Comparison of ENCODE assay signal across 22 cellular contexts in the genomic region with DNA sequence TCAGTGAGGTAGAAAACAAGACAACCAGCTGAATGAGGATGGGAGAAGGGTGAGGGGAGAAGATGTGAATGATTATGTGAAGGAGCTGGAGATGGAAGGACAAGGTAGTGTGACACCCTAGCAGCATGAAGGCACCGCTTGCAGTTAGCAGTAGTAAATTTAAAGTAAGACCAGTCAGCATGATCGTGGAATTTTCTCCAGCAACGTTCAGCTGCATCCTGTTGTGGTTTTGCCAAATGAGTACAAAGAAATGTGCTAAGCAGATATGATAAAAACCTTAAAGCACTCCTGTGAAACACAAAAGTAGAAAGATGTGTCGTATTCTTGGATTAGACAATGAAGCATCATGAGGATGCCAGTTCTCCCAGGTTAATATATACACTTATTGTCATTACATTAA. TPM values are rescaled to one million over a fixed set of nuclear protein-coding genes. Genes with fewer than 3 reads are reported as not detected.
A peak's percentile ranks its signal among the peaks of the same experiment; 100 is the strongest.
DNase-seq lines count a peak whose midpoint lies in the region; ATAC-seq and TF ChIP-seq lines count a peak whose summit lies in the region.
"Had no signal": no experiment of that assay in that cellular context is flagged by ENCODE, and none has a peak within 500 bp of the region (broad histone marks: within the 10 kb centered on the region; RNA-seq: fewer than 3 reads in every experiment).

No MANE protein-coding gene starts in this region.

- no peaks in the 10 kb centered on the region for H3K9me3 ChIP-seq in osteoblast (ENCODE audit: low read depth, low read length)
- no peaks in the 10 kb centered on the region for H3K9me3 ChIP-seq in right atrium auricular region
- H3K9me3 ChIP-seq: SJSA1, testis had no signal

- ATAC-seq in sciatic nerve, result no peak
- ATAC-seq: left cardiac atrium; natural killer cell treated with Interleukin-12 subunit alpha and Interleukin-12 subunit beta and Interleukin-15 and Interleukin-18, amount 100 ng/mL, for 72 hours; stimulated activated effector memory CD8-positive, alpha-beta T cell treated with anti-CD3 and anti-CD28 coated beads, Interleukin-12 subunit alpha, Interleukin-12 subunit beta, amount 100 ng/mL, for 72 hours had no signal

- H3K4me3 ChIP-seq in cardiac fibroblast (replicated peaks in 1 of 2; ENCODE audit: low read depth in 2 of 2, low read length in 2 of 2) (no peak overlapping the region), osteoblast (ENCODE audit: insufficient read depth, low read length) (no peak overlapping the region), right atrium auricular region (no peak overlapping the region)
- H3K4me3 ChIP-seq: SJSA1, testis had no signal

- peak overlapping the region; percentile 19 for H2AFZ ChIP-seq in osteoblast (ENCODE audit: low read length)

- H3K27ac ChIP-seq in osteoblast (ENCODE audit: low read depth, low read length), result no peak overlapping the region
- H3K27ac ChIP-seq in right atrium auricular region, result no peak overlapping the region
- H3K27ac ChIP-seq: SJSA1, testis had no signal

- intact Hi-C loops in sciatic nerve (cut with DNase I), result no loop called here

- no peaks in the 10 kb centered on the region for H4K20me1 ChIP-seq in osteoblast (ENCODE audit: insufficient read depth, low read length)

- H3K4me2 ChIP-seq in osteoblast (ENCODE audit: insufficient read depth, low read length), result no peak overlapping the region

- peak; percentile 48 for DNase-seq in ELR (ENCODE audit: low read depth)
- peak; percentile 50 for DNase-seq in M059J (ENCODE audit: low read depth)
- DNase-seq in cardiac fibroblast (ENCODE audit: low read depth in 2 of 2), result peak; percentile 54 to 58
- DNase-seq in osteoblast (ENCODE audit: insufficient read length, low spot score, missing footprints), result no peak
- DNase-seq in sciatic nerve (ENCODE audit: low spot score), result no peak
- no peak for DNase-seq in central memory CD4-positive, alpha-beta T cell
- DNase-seq in right atrium auricular region (ENCODE audit: low spot score), result no peak
- DNase-seq in T-helper 1 cell, result no peak
- DNase-seq: activated naive CD8-positive, alpha-beta T cell treated with anti-CD3 and anti-CD28 coated beads, Interleukin-2, amount 10 ng/mL, durations not matched to agents 7 days and 5 days; CD4-positive, alpha-beta memory T cell; DMS 273 treated with DMSO at 0.1 percent for 48 hours; GF-D8; HCEC 1CT; left cardiac atrium; NCI-H1417; NCI-H510A; posterior cingulate gyrus; stimulated activated CD4-positive, alpha-beta T cell treated with anti-CD3 and anti-CD28 coated beads, Interleukin-1b, Interleukin-23, amount 100 ng/mL, for 48 hours; testis had no signal

- H3K79me2 ChIP-seq in osteoblast (ENCODE audit: insufficient read depth, low read length), result no peaks in the 10 kb centered on the region

- H3K36me3 ChIP-seq in osteoblast (ENCODE audit: insufficient read depth, low read length) (no peaks in the 10 kb centered on the region), right atrium auricular region (no peaks in the 10 kb centered on the region)
- H3K36me3 ChIP-seq: SJSA1 had no signal

- TF ChIP-seq CTCF in cardiac fibroblast (IDR thresholded peaks at IDR 0.05; ENCODE audit: low read depth, low read length), result no peak
- TF ChIP-seq CTCF in osteoblast (IDR thresholded peaks at IDR 0.05; ENCODE audit: extremely low read depth, low read depth, low read length), result no peak
- TF ChIP-seq CTCF in right atrium auricular region (IDR thresholded peaks at IDR 0.05), result no peak

- peaks cover 13% of the 10 kb centered on the region for H3K4me1 ChIP-seq in osteoblast (ENCODE audit: insufficient read depth, low read length)
- peaks cover 0 to 5% of the 10 kb centered on the region in 2 donors for H3K4me1 ChIP-seq in right atrium auricular region
- H3K4me1 ChIP-seq: testis had no signal

- H3K27me3 ChIP-seq in osteoblast (ENCODE audit: insufficient read depth, low read length) (peaks cover 10% of the 10 kb centered on the region), right atrium auricular region (no peaks in the 10 kb centered on the region)
- H3K27me3 ChIP-seq: testis had no signal

RNA-seq across cellular contexts. Expression of gene IFRD1, which starts 34.1 kb away (rescaled TPM):
- 60.2 and 78.6 TPM in 2 replicates for total RNA-seq in M059J (2014; rRNA removed; shearing (Covaris generic))
- total RNA-seq in osteoblast, result 90.5 and 107 TPM in 2 replicates
- total RNA-seq in sciatic nerve, result 92.8 TPM
- 10 to 100 TPM; 11.2 to 25.5 TPM for total RNA-seq in right atrium auricular region

Comparison
In these comparisons a context has a peak if more than half of its experiments do, and no peak if none do; other contexts are left out.
1. DNase-seq: peak in ELR (single experiment), M059J (single experiment) and cardiac fibroblast (2 of 2); none in osteoblast (single experiment), sciatic nerve (single experiment), central memory CD4-positive, alpha-beta T cell (single experiment), right atrium auricular region (single experiment) and T-helper 1 cell (0 of 5).